Comparison of ENCODE assay signal across 8 cellular contexts in genomic region chr1:153288634-153289275, GRCh38. TPM values are rescaled to one million over a fixed set of nuclear protein-coding genes. Genes with fewer than 3 reads are reported as not detected.
DNase-seq lines count a peak whose midpoint lies in the region; ATAC-seq and TF ChIP-seq lines count a peak whose summit lies in the region.

No MANE protein-coding gene starts in this region.

- peak; percentile 75 for ATAC-seq in left colon

- H3K4me3 ChIP-seq in BJ (ENCODE audit: low read depth, low read length) = no peak overlapping the region
- no peak overlapping the region for H3K4me3 ChIP-seq in ascending aorta
- H3K4me3 ChIP-seq in tibial nerve = no peak overlapping the region

- intact Hi-C loops in left colon (cut with DNase I, micrococcal nuclease) (no loop called here), ascending aorta (cut with DNase I) (no loop called here)

- no peaks in the 10 kb centered on the region for H3K36me3 ChIP-seq in BJ (ENCODE audit: control insufficient read depth, insufficient read depth, low read length)
- H3K36me3 ChIP-seq in ascending aorta = no peaks in the 10 kb centered on the region
- no peaks in the 10 kb centered on the region for H3K36me3 ChIP-seq in tibial nerve

- 62 to 67% methylated on average over 11 of the region's 11 CpGs for WGBS in tibial nerve, 2 donors

- POLR2A ChIA-PET in BJ (lab: Charles Lee) = no interaction called here

- TF ChIP-seq CTCF in BJ (IDR thresholded peaks at IDR 0.05; ENCODE audit: insufficient read depth, low read depth, low read length) (peak; percentile 47), GM20000 (IDR thresholded peaks at IDR 0.05; ENCODE audit: extremely low read depth, missing control alignments) (peak; percentile 57), VCaP (conservative IDR thresholded peaks at IDR 0.05) (peak; percentile 43; the same call in 1 of the 2 replicates), ascending aorta (IDR thresholded peaks at IDR 0.05) (no peak), tibial nerve (IDR thresholded peaks at IDR 0.05) (no peak)

- H3K4me1 ChIP-seq in ascending aorta (no peaks in the 10 kb centered on the region), tibial nerve (no peaks in the 10 kb centered on the region)

- TF ChIP-seq POLR2A in tibial nerve (IDR thresholded peaks at IDR 0.05) = no peak

- H3K27ac ChIP-seq in VCaP = no peak overlapping the region
- no peak overlapping the region for H3K27ac ChIP-seq in ascending aorta
- H3K27ac ChIP-seq in tibial nerve = no peak overlapping the region

- H3K9me3 ChIP-seq in ascending aorta (no peaks in the 10 kb centered on the region), tibial nerve (no peaks in the 10 kb centered on the region)

- DNase-seq in BJ (ENCODE audit: low read depth) (no peak), GM20000 (ENCODE audit: low spot score) (peak; percentile 55), left colon (peak in 1 of 2 donors; percentile 15), KG1 (lab: John Stamatoyannopoulos, UW) (no peak), ascending aorta (ENCODE audit: low spot score in 2 of 2) (no peak), NCI-H187 treated with DMSO at 0.1 percent for 48 hours (lab: John Stamatoyannopoulos, UW) (no peak), tibial nerve (ENCODE audit: low spot score in 2 of 2) (no peak)

- CTCF ChIA-PET in BJ (lab: Yijun Ruan, JAX) = interaction anchor here (1.6 to 1.9 kb wide), 2 partner anchors 10 to 11 kb away, joined by 3 to 4 read pairs; no protein-coding TSS in a partner anchor

- H3K27me3 ChIP-seq in BJ (ENCODE audit: control insufficient read depth, insufficient read depth, low read length) (no peaks in the 10 kb centered on the region), ascending aorta (no peaks in the 10 kb centered on the region), tibial nerve (no peaks in the 10 kb centered on the region)

- no peak for TF ChIP-seq EP300 in tibial nerve (IDR thresholded peaks at IDR 0.05)

RNA-seq across cellular contexts. Expression of gene PGLYRP3, which starts 24.0 kb away (rescaled TPM):
- polyA plus RNA-seq in BJ (2011; rRNA removed) = not detected in 2 replicates
- not detected in 2 replicates for polyA minus RNA-seq in BJ (2011; rRNA and poly(A)+ RNA removed)
- total RNA-seq in left colon (not detected), ascending aorta (not detected), tibial nerve (not detected)

RNA-seq across cellular contexts. Expression of gene LORICRIN, which starts 29.3 kb away (rescaled TPM):
- not detected in 2 replicates for polyA plus RNA-seq in BJ (2011; rRNA removed)
- not detected in 2 replicates for polyA minus RNA-seq in BJ (2011; rRNA and poly(A)+ RNA removed)
- not detected for total RNA-seq in left colon
- not detected for total RNA-seq in ascending aorta
- under 1 TPM in 1 of 4 donors, not detected in 3; 0.44 TPM for total RNA-seq in tibial nerve

RNA-seq across cellular contexts. Expression of gene PGLYRP4, which starts 59.9 kb away (rescaled TPM):
- not detected in 2 replicates for polyA plus RNA-seq in BJ (2011; rRNA removed)
- not detected in 2 replicates for polyA minus RNA-seq in BJ (2011; rRNA and poly(A)+ RNA removed)
- total RNA-seq in left colon (not detected), ascending aorta (not detected), tibial nerve (not detected)

Comparison
In these comparisons a context has a peak if more than half of its experiments do, and no peak if none do; other contexts are left out.
1. CTCF ChIP-seq: peak in BJ (single experiment), GM20000 (single experiment) and VCaP (single experiment); none in ascending aorta (0 of 3) and tibial nerve (0 of 5).